In the genomic region with DNA sequence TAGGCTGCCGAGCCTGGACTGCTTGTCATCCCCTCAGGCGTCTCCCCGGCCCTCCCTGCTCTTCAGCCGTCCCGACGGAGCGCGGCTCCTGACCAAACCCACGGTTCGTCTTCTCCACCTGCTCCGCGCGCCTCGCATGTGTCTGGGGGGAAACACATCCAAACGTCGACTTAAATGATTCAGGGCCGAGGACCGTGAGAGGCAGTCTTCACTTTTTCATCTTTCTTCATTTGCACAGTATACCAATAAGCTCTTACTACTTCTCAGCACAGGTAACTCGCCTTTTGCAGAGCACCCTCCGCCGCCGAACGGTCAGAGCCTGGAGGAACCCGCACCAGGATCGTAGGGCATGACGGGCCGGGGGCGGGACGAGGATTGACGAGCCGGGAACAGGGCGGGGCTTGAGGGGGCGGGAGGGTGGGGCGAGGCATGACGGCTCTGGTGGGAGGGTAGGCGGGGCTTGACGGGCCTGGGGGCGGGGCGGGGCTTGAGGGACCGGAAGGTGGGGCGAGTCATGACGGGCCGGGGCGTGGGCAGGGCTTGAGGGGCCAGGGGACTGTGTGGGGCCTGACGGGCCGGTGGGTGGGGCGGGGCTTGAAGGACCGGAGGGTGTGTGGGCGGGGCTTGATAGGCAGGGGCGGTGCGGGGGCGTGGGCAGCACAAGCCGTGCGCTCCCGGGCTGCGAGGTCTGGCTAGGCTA, we compare ENCODE assay signal across 8 cellular contexts. TPM values are rescaled to one million over a fixed set of nuclear protein-coding genes. Genes with fewer than 3 reads are reported as not detected.
DNase-seq lines count a peak whose midpoint lies in the region; ATAC-seq and TF ChIP-seq lines count a peak whose summit lies in the region.

A gene with protein sequence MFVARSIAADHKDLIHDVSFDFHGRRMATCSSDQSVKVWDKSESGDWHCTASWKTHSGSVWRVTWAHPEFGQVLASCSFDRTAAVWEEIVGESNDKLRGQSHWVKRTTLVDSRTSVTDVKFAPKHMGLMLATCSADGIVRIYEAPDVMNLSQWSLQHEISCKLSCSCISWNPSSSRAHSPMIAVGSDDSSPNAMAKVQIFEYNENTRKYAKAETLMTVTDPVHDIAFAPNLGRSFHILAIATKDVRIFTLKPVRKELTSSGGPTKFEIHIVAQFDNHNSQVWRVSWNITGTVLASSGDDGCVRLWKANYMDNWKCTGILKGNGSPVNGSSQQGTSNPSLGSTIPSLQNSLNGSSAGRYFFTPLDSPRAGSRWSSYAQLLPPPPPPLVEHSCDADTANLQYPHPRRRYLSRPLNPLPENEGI (plus strand): TSS at position 657 of the 700 bp plus-strand sequence. CDS start 111 bp downstream, outside the sequence.

- under 1% methylated on average over 33 of the region's 56 CpGs for WGBS in SK-N-SH (ENCODE audit: low lambda C conversion rate)

- no peaks in the 10 kb centered on the region for H3K9me3 ChIP-seq in SK-N-SH

- peak within 1 kb of the TSS; percentile 71 to 90 for H3K4me3 ChIP-seq in SK-N-SH (ENCODE audit: low read depth in 2 of 2, low read length in 1 of 2)

- ATAC-seq in HG02588 (IDR thresholded peaks at IDR 0.05; ENCODE audit: unreplicated experiment): peak; percentile 70

- H3K27me3 ChIP-seq in SK-N-SH (ENCODE audit: insufficient read depth): no peaks in the 10 kb centered on the region

- H3F3A ChIP-seq in SK-N-SH (replicated peaks; ENCODE audit: insufficient read depth): peaks cover 22% of the 10 kb centered on the region

- H2AFZ ChIP-seq in SK-N-SH (ENCODE audit: low read depth): peak within 1 kb of the TSS; percentile 94

- TF ChIP-seq EP300 in SK-N-SH (IDR thresholded peaks at IDR 0.05; ENCODE audit: borderline replicate concordance in 1 of 2, low read depth in 1 of 2, low read length in 1 of 2): no peak

- DNase-seq in GM04504 (ENCODE audit: low read depth) (peak; percentile 94), NCI-H1092 (lab: John Stamatoyannopoulos, UW) (peak; percentile 94), SK-N-SH (peak; percentile 98), germinal center (ENCODE audit: low spot score) (peak; percentile 99), nucleus accumbens (lab: John Stamatoyannopoulos, UW) (peak; percentile 88 to 100 (median 98)), superior temporal gyrus (ENCODE audit: extremely low spot score) (peak; percentile 85)
- DNase-seq in activated naive CD4-positive, alpha-beta T cell treated with anti-CD3 and anti-CD28 coated beads, Interleukin-2, amount 50 U/mL, for 16 hours: peak; percentile 98

- H3K9me2 ChIP-seq in SK-N-SH: no peaks in the 10 kb centered on the region

- no peaks in the 10 kb centered on the region for H4K20me1 ChIP-seq in SK-N-SH (ENCODE audit: insufficient read depth)

- no peak for TF ChIP-seq CTCF in SK-N-SH (IDR thresholded peaks at IDR 0.05)

- peaks cover 0 to 7% of the 10 kb centered on the region in 2 experiments; a peak in 3 of 4 replicates for H3K4me1 ChIP-seq in SK-N-SH (ENCODE audit: control insufficient read depth in 1 of 2, insufficient read depth in 2 of 2, low read depth in 1 of 2, low read length in 1 of 2)

- H3K4me2 ChIP-seq in SK-N-SH: peak within 1 kb of the TSS; percentile 100

- POLR2A ChIA-PET in SK-N-SH (lab: Yijun Ruan, JAX): interaction anchor here (0.9 to 1.3 kb wide), 3 partner anchors 22 to 64 kb away, joined by 3 to 8 read pairs (median 5); a partner anchor contains a TSS

- H3K27ac ChIP-seq in SK-N-SH (ENCODE audit: low read depth in 2 of 2, low read length in 1 of 2): peak within 1 kb of the TSS; percentile 94 to 95

- H3K36me3 ChIP-seq in SK-N-SH (replicated peaks in 1 of 2; ENCODE audit: control insufficient read depth in 1 of 2, insufficient read depth in 2 of 2, low read length in 1 of 2): peaks cover 0 to 9% of the 10 kb centered on the region in 2 experiments

- TF ChIP-seq RAD21 in SK-N-SH (IDR thresholded peaks at IDR 0.05; ENCODE audit: low read length): no peak

- H3K9ac ChIP-seq in SK-N-SH: peak within 1 kb of the TSS; percentile 93

- CTCF ChIA-PET in SK-N-SH (lab: Yijun Ruan, JAX): interaction anchor here (5.1 kb wide), 1 partner anchor 13 kb away, joined by 41 read pairs; no protein-coding TSS in a partner anchor

- peaks cover 36% of the 10 kb centered on the region for H3K79me2 ChIP-seq in SK-N-SH (ENCODE audit: insufficient read depth)

TF ChIP-seq in SK-N-SH, 30 proteins besides CTCF, POLR2A, EP300 and RAD21:
- TF ChIP-seq TAF1 (IDR thresholded peaks at IDR 0.05; ENCODE audit: borderline replicate concordance, low read depth, low read length) (0 out of 2 replicates have a peak, but pooled peaks have one; percentile 49), RXRA (IDR thresholded peaks at IDR 0.05; ENCODE audit: borderline replicate concordance, low read depth) (no peak), POLR2AphosphoS5 (IDR thresholded peaks at IDR 0.05; ENCODE audit: low read depth, low read length) (peak; percentile 73; the same call in 1 of the 2 replicates), CHD2 (IDR thresholded peaks at IDR 0.05; ENCODE audit: low read length, partially characterized antibody) (peak; percentile 8), TEAD4 (IDR thresholded peaks at IDR 0.05; ENCODE audit: borderline replicate concordance, insufficient read depth) (no peak), RFX5 (IDR thresholded peaks at IDR 0.05; ENCODE audit: low read length) (no peak), NRF1 (IDR thresholded peaks at IDR 0.05; ENCODE audit: low read depth, low read length) (no peak)
- TF ChIP-seq, protein P1, sequence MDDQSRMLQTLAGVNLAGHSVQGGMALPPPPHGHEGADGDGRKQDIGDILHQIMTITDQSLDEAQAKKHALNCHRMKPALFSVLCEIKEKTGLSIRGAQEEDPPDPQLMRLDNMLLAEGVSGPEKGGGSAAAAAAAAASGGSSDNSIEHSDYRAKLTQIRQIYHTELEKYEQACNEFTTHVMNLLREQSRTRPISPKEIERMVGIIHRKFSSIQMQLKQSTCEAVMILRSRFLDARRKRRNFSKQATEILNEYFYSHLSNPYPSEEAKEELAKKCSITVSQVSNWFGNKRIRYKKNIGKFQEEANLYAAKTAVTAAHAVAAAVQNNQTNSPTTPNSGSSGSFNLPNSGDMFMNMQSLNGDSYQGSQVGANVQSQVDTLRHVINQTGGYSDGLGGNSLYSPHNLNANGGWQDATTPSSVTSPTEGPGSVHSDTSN (IDR thresholded peaks at IDR 0.05): no peak
- TF ChIP-seq, protein P2, sequence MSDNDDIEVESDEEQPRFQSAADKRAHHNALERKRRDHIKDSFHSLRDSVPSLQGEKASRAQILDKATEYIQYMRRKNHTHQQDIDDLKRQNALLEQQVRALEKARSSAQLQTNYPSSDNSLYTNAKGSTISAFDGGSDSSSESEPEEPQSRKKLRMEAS (IDR thresholded peaks at IDR 0.05; ENCODE audit: low read depth): peak; percentile 88
TF ChIP-seq in SK-N-SH: peak in this region for 4.

RNA-seq across cellular contexts. Expression of the gene that starts here (rescaled TPM):
- polyA plus RNA-seq in SK-N-SH (2012; rRNA removed): 29.8 and 30.4 TPM in 2 replicates
- polyA plus RNA-seq in SK-N-SH (2012; cell fraction: cytosol; rRNA removed): 30.0 and 35.7 TPM in 2 replicates
- 24.5 and 29.4 TPM in 2 replicates for polyA plus RNA-seq in SK-N-SH (2012; cell fraction: nucleus; rRNA removed)

Comparison
In these comparisons a context has a peak if more than half of its experiments do, and no peak if none do; other contexts are left out.
1. Peak in every context shown above with its lines: DNase-seq, ATAC-seq, H3K4me3 ChIP-seq and H3K27ac ChIP-seq.